Comparison of ENCODE assay signal across 11 cellular contexts in genomic region chr4:1193206-1194027, GRCh38. TPM values are rescaled to one million over a fixed set of nuclear protein-coding genes. Genes with fewer than 3 reads are reported as not detected.
DNase-seq lines count a peak whose midpoint lies in the region; ATAC-seq, FAIRE-seq and TF ChIP-seq lines count a peak whose summit lies in the region.
"Had no signal": no experiment of that assay in that cellular context is flagged by ENCODE, and none has a peak within 500 bp of the region (broad histone marks: within the 10 kb centered on the region; RNA-seq: fewer than 3 reads in every experiment).

No MANE protein-coding gene starts in this region.

- CTCF ChIA-PET in GM12878 (lab: Yijun Ruan, JAX): no interaction called here

- peak; percentile 14 for ATAC-seq in GM12878
- no peak for ATAC-seq in right lobe of liver
- no peak for ATAC-seq in stimulated activated naive CD8-positive, alpha-beta T cell treated with anti-CD3 and anti-CD28 coated beads, Interleukin-15, Interleukin-2, amounts not matched to agents 100 U/mL and 50 U/mL, for 24 hours
- no peak for ATAC-seq in GM21367 (IDR thresholded peaks at IDR 0.05; ENCODE audit: unreplicated experiment)
- ATAC-seq in HG03432 (IDR thresholded peaks at IDR 0.05; ENCODE audit: unreplicated experiment): no peak

- no peak for TF ChIP-seq POLR2A in GM12892 (IDR thresholded peaks at IDR 0.05; ENCODE audit: low read depth, low read length)
- peak; percentile 1; the same call in 1 of the 2 replicates for TF ChIP-seq POLR2A in GM12878 (IDR thresholded peaks at IDR 0.05; ENCODE audit: low read depth, low read length)
- TF ChIP-seq POLR2A in right lobe of liver (IDR thresholded peaks at IDR 0.05): no peak

- POLR2A ChIA-PET in GM12878 (lab: Charles Lee): no interaction called here

- no peak overlapping the region for H2AFZ ChIP-seq in GM12878 (ENCODE audit: control insufficient read depth, low read depth, low read length)

- TF ChIP-seq RAD21 in GM12878 (IDR thresholded peaks at IDR 0.05; ENCODE audit: insufficient read depth, low read depth, low read length): no peak

- 51% methylated on average over 9 of the region's 28 CpGs for WGBS in GM12878 (ENCODE audit: insufficient coverage, insufficient replicate concordance, low lambda C conversion rate, missing lambda C conversion rate)
- WGBS in right lobe of liver (ENCODE audit: insufficient coverage, low coverage, low lambda C conversion rate, missing lambda C conversion rate): 38% methylated on average over 20 of the region's 28 CpGs

- intact Hi-C loops in GM12878 (cut with micrococcal nuclease; ENCODE audit: unreplicated experiment): no loop called here
- intact Hi-C loops in right lobe of liver (cut with DNase I): no loop called here

- RAD21 ChIA-PET in GM12878 (lab: Charles Lee; ENCODE audit: unreplicated experiment): interaction anchor here (1.4 kb wide), 1 partner anchor 26 kb away, joined by 3 read pairs; no protein-coding TSS in a partner anchor

- TF ChIP-seq EP300 in GM12878 (IDR thresholded peaks at IDR 0.05; ENCODE audit: borderline replicate concordance in 1 of 2, control insufficient read depth in 1 of 2, low read depth in 2 of 2, low read length in 2 of 2): no peak

- no peaks in the 10 kb centered on the region for H3K79me2 ChIP-seq in GM12878 (ENCODE audit: control insufficient read depth, insufficient read depth, low read length)

- TF ChIP-seq CTCF in GM12878 (IDR thresholded peaks at IDR 0.05 in 2 of 3, conservative IDR thresholded peaks at IDR 0.05 in 1 of 3; ENCODE audit: control insufficient read depth in 2 of 3, extremely low read depth in 1 of 3, insufficient read depth in 1 of 3, low read depth in 3 of 3, low read length in 3 of 3): no peak
- no peak for TF ChIP-seq CTCF in right lobe of liver (IDR thresholded peaks at IDR 0.05)

- H3K27me3 ChIP-seq in GM12878 (replicated peaks in 1 of 2; ENCODE audit: control insufficient read depth in 2 of 2, insufficient read depth in 2 of 2, low read length in 1 of 2): no peaks in the 10 kb centered on the region
- H3K27me3 ChIP-seq in right lobe of liver: no peaks in the 10 kb centered on the region

- no peak overlapping the region for H3K4me2 ChIP-seq in GM12878 (ENCODE audit: control insufficient read depth, insufficient read depth)

- in situ Hi-C loops in GM12878 (cut with MboI): no loop called here

- SMC1A ChIA-PET in GM12878 (lab: Charles Lee; ENCODE audit: uncharacterized antibody, unreplicated experiment): no interaction called here

- H3K27ac ChIP-seq in GM12878 (ENCODE audit: control insufficient read depth, insufficient read depth) (no peak overlapping the region), right lobe of liver (peak overlapping the region in 2 of 3 donors; percentile 18 to 51)

- DNase-seq in GM12892 (ENCODE audit: insufficient read length) (peak; percentile 19), GM12878 (ENCODE audit: low read depth, low spot score) (no peak), right lobe of liver (peak in 2 of 3 donors; percentile 20 to 48), GOT3 (lab: John Stamatoyannopoulos, UW) (no peak)
- DNase-seq in stimulated activated naive CD8-positive, alpha-beta T cell treated with anti-CD3 and anti-CD28 coated beads, Interleukin-15, Interleukin-2, amounts not matched to agents 100 U/mL and 50 U/mL, for 24 hours: peak; percentile 1
- no peak for DNase-seq in activated CD4-positive, alpha-beta T cell treated with anti-CD3 and anti-CD28 coated beads, Interleukin-2, amount 50 U/mL, for 4 hours
- DNase-seq: NCI-H1436 treated with DMSO at 0.1 percent for 48 hours had no signal

- BruUV-seq in GM12878 (replicated peaks; lab: Mats Ljungman, UMichigan): no TSS peak

- H4K20me1 ChIP-seq in GM12878 (ENCODE audit: control insufficient read depth, insufficient read depth): no peaks in the 10 kb centered on the region

- no peak overlapping the region for H3K4me3 ChIP-seq in GM12878
- no peak overlapping the region for H3K4me3 ChIP-seq in right lobe of liver
- H3K4me3 ChIP-seq: HAP-1 had no signal

- FAIRE-seq in GM12892 (lab: Jason Lieb, UNC) (no peak), GM12878 (lab: Jason Lieb, UNC) (no peak)
- FAIRE-seq: D721Med had no signal

- no peaks in the 10 kb centered on the region for H3K4me1 ChIP-seq in GM12878 (ENCODE audit: control insufficient read depth, insufficient read depth, low read length)
- peaks cover 2 to 21% (median 12%) of the 10 kb centered on the region in 4 donors for H3K4me1 ChIP-seq in right lobe of liver
- H3K4me1 ChIP-seq: HAP-1 had no signal

- no peak overlapping the region for H3K9ac ChIP-seq in GM12878 (ENCODE audit: control insufficient read depth, insufficient read depth, low read length)

- H3K36me3 ChIP-seq in GM12878 (ENCODE audit: control insufficient read depth in 2 of 2, insufficient read depth in 2 of 2, low read length in 1 of 2): no peaks in the 10 kb centered on the region
- no peaks in the 10 kb centered on the region for H3K36me3 ChIP-seq in right lobe of liver
- H3K36me3 ChIP-seq: HAP-1 had no signal

- H3K9me3 ChIP-seq in GM12878 (replicated peaks; ENCODE audit: control insufficient read depth, insufficient read depth, low read length): peaks cover 4% of the 10 kb centered on the region; the same call in 2 of the 3 replicates
- no peaks in the 10 kb centered on the region for H3K9me3 ChIP-seq in right lobe of liver
- H3K9me3 ChIP-seq: HAP-1 had no signal

TF ChIP-seq in GM12878, 131 proteins besides CTCF, POLR2A, EP300 and RAD21 (continues in another document):
- TF ChIP-seq CREB1 (IDR thresholded peaks at IDR 0.05; ENCODE audit: low read depth): no peak
- no peak for TF ChIP-seq SIN3A (IDR thresholded peaks at IDR 0.05; ENCODE audit: low read depth, low read length)
- TF ChIP-seq ZBED1 (IDR thresholded peaks at IDR 0.05; ENCODE audit: borderline replicate concordance): no peak
- no peak for TF ChIP-seq POLR2AphosphoS2 (IDR thresholded peaks at IDR 0.05; ENCODE audit: low read depth, low read length)
- no peak for TF ChIP-seq BHLHE40 (IDR thresholded peaks at IDR 0.05; ENCODE audit: borderline replicate concordance in 1 of 2, low read depth in 2 of 2, low read length in 1 of 2)
- TF ChIP-seq SIX5 (IDR thresholded peaks at IDR 0.05; ENCODE audit: low read depth, low read length, severe bottlenecking): no peak
- TF ChIP-seq NFXL1 (IDR thresholded peaks at IDR 0.05; ENCODE audit: borderline replicate concordance): no peak
- no peak for TF ChIP-seq BCL11A (IDR thresholded peaks at IDR 0.05; ENCODE audit: low read depth, low read length)
- TF ChIP-seq ZNF217 (IDR thresholded peaks at IDR 0.05): no peak
- TF ChIP-seq CEBPB (IDR thresholded peaks at IDR 0.05; ENCODE audit: borderline replicate concordance in 1 of 2, low read depth in 2 of 2, low read length in 2 of 2): no peak
- no peak for TF ChIP-seq LARP7 (IDR thresholded peaks at IDR 0.05)

RNA-seq across cellular contexts. Expression of gene SPON2, which starts 21.0 kb away (rescaled TPM):
- 7.5 TPM for polyA plus RNA-seq in GM12892 (2012; ENCODE audit: missing spikeins)
- total RNA-seq in GM12878 (2013; cell fraction: nucleolus; rRNA removed): 71.0 and 75.2 TPM in 2 replicates
- 8.7 and 10.4 TPM in 2 replicates for total RNA-seq in GM12878 (2014; rRNA removed)
- 6.9 and 9.1 TPM in 2 replicates for total RNA-seq in GM12878 (2014; rRNA removed; fragmentation: Illumina TruSeq; extraction: Trizol)
- total RNA-seq in GM12878 (2021): 9.3 and 10.2 TPM in 2 replicates
- 3.6 TPM for polyA plus RNA-seq in GM12878 (2011; ENCODE audit: low read depth)
- 6.7 and 7.5 TPM in 2 replicates for polyA plus RNA-seq in GM12878 (2011; rRNA removed)
- polyA plus RNA-seq in GM12878 (2011; cell fraction: cytosol; rRNA removed): 7.6 and 10.1 TPM in 2 replicates
- 36.0 and 37.7 TPM in 2 replicates for polyA plus RNA-seq in GM12878 (2011; cell fraction: nucleus; rRNA removed)
- 11.7 and 12.2 TPM in 2 replicates for polyA plus RNA-seq in GM12878 (2012)
- polyA plus RNA-seq in GM12878 (2014; fragmentation: Illumina TruSeq; extraction: Trizol): 2.6 and 5.1 TPM in 2 replicates
- polyA plus RNA-seq in GM12878 (2014; fragmentation: Nextera tagmentation; extraction: Ambion mirVana): 1 to 10 TPM; 1.1 to 1.6 TPM
- 10.1 and 11.2 TPM in 2 replicates for polyA plus RNA-seq in GM12878 (2014; rRNA removed)
- 1 to 10 TPM; 7.1 to 9.6 TPM for polyA plus RNA-seq in GM12878 (2016; fragmentation: Nextera tagmentation; extraction: Ambion mirVana)
- 2.0 and 6.5 TPM in 2 replicates for polyA minus RNA-seq in GM12878 (2011; rRNA and poly(A)+ RNA removed)
- polyA minus RNA-seq in GM12878 (2011; cell fraction: cytosol; rRNA and poly(A)+ RNA removed): 3.3 and 4.9 TPM in 2 replicates
- polyA minus RNA-seq in GM12878 (2011; cell fraction: nucleus; rRNA and poly(A)+ RNA removed): 13.2 and 17.9 TPM in 2 replicates
- 100 to 1,000 TPM in 3 of 6 experiments, 10 to 100 TPM in 3; 41.9 to 138 (median 99.9) TPM for total RNA-seq in right lobe of liver

RNA-seq across cellular contexts. Expression of gene CTBP1, which starts 55.5 kb away (rescaled TPM):
- 45.7 TPM for polyA plus RNA-seq in GM12892 (2012; ENCODE audit: missing spikeins)
- total RNA-seq in GM12878 (2013; cell fraction: nucleolus; rRNA removed): 114 and 143 TPM in 2 replicates
- total RNA-seq in GM12878 (2014; rRNA removed): 143 and 160 TPM in 2 replicates
- total RNA-seq in GM12878 (2014; rRNA removed; fragmentation: Illumina TruSeq; extraction: Trizol): 53.9 and 62.2 TPM in 2 replicates
- 182 TPM in 2 replicates for total RNA-seq in GM12878 (2021)
- 42.6 TPM for polyA plus RNA-seq in GM12878 (2011; ENCODE audit: low read depth)
- polyA plus RNA-seq in GM12878 (2011; rRNA removed): 59.1 and 78.2 TPM in 2 replicates
- polyA plus RNA-seq in GM12878 (2011; cell fraction: cytosol; rRNA removed): 120 and 316 TPM in 2 replicates
- polyA plus RNA-seq in GM12878 (2011; cell fraction: nucleus; rRNA removed): 515 and 586 TPM in 2 replicates
- polyA plus RNA-seq in GM12878 (2012): 132 and 134 TPM in 2 replicates
- 45.1 and 63.9 TPM in 2 replicates for polyA plus RNA-seq in GM12878 (2014; fragmentation: Illumina TruSeq; extraction: Trizol)
- 10 to 100 TPM in 1 of 2 experiments, 1 to 10 TPM in 1; 7.4 to 21.2 TPM for polyA plus RNA-seq in GM12878 (2014; fragmentation: Nextera tagmentation; extraction: Ambion mirVana)
- 164 and 182 TPM in 2 replicates for polyA plus RNA-seq in GM12878 (2014; rRNA removed)
- polyA plus RNA-seq in GM12878 (2016; fragmentation: Nextera tagmentation; extraction: Ambion mirVana): 10 to 100 TPM; 36.8 to 43.1 TPM
- polyA minus RNA-seq in GM12878 (2011; rRNA and poly(A)+ RNA removed): 94.5 and 212 TPM in 2 replicates
- 114 and 138 TPM in 2 replicates for polyA minus RNA-seq in GM12878 (2011; cell fraction: cytosol; rRNA and poly(A)+ RNA removed)
- polyA minus RNA-seq in GM12878 (2011; cell fraction: nucleus; rRNA and poly(A)+ RNA removed): 50.2 and 76.5 TPM in 2 replicates
- 10 to 100 TPM; 74.8 to 85.5 (median 79.4) TPM for total RNA-seq in right lobe of liver

Comparison
In these comparisons a context has a peak if more than half of its experiments do, and no peak if none do; other contexts are left out.
1. DNase-seq: peak in GM12892 (single experiment), right lobe of liver (2 of 3) and stimulated activated naive CD8-positive, alpha-beta T cell treated with anti-CD3 and anti-CD28 coated beads, Interleukin-15, Interleukin-2, amounts not matched to agents 100 U/mL and 50 U/mL, for 24 hours (single experiment); none in GM12878 (single experiment), GOT3 (single experiment) and activated CD4-positive, alpha-beta T cell treated with anti-CD3 and anti-CD28 coated beads, Interleukin-2, amount 50 U/mL, for 4 hours (0 of 2).